Comparison of ENCODE assay signal across 1 cellular context in genomic region chr1:40383488-40384412, GRCh38.
TF ChIP-seq lines count a peak whose summit lies in the region.

No MANE protein-coding gene starts in this region.

TF ChIP-seq in K562, 482 proteins besides CTCF, POLR2A, EP300 and RAD21 (continued from another document and continues in another):
- no peak for TF ChIP-seq PREB (CRISPR knock-in tag; IDR thresholded peaks at IDR 0.05)
- no peak for TF ChIP-seq KDM2B (CRISPR knock-in tag; IDR thresholded peaks at IDR 0.05)
- TF ChIP-seq ZNF174 (CRISPR knock-in tag; IDR thresholded peaks at IDR 0.05) = no peak
- TF ChIP-seq ETS2 (tag; IDR thresholded peaks at IDR 0.05; ENCODE audit: borderline replicate concordance, poor library complexity, severe bottlenecking) = no peak
- TF ChIP-seq NCOA1 (IDR thresholded peaks at IDR 0.05; ENCODE audit: low read depth) = peak; percentile 51; the same call in 1 of the 2 replicates
- TF ChIP-seq BRF2 (IDR thresholded peaks at IDR 0.05; ENCODE audit: borderline replicate concordance, insufficient read depth, insufficient read length) = no peak
- TF ChIP-seq NCOR1 (IDR thresholded peaks at IDR 0.05) = peak; percentile 83
- TF ChIP-seq ATF7 (IDR thresholded peaks at IDR 0.05) = peak; percentile 45; the same call in 1 of the 2 replicates
- no peak for TF ChIP-seq ZNF318 (IDR thresholded peaks at IDR 0.05; ENCODE audit: borderline replicate concordance in 1 of 2, low read depth in 1 of 2)
- peak; percentile 2 for TF ChIP-seq JUND (IDR thresholded peaks at IDR 0.05; ENCODE audit: borderline replicate concordance, low read depth, low read length)
- TF ChIP-seq JUND (tag; IDR thresholded peaks at IDR 0.05; ENCODE audit: borderline replicate concordance, low read depth, low read length) = peak; percentile 14; the same call in 1 of the 3 replicates
- 0 out of 2 replicates have a peak, but pooled peaks have one; percentile 59 for TF ChIP-seq ETV5 (CRISPR knock-in tag; IDR thresholded peaks at IDR 0.05; ENCODE audit: low read depth)
- TF ChIP-seq ZBTB5 (IDR thresholded peaks at IDR 0.05) = no peak
- no peak for TF ChIP-seq SMC3 (conservative IDR thresholded peaks at IDR 0.05; ENCODE audit: insufficient read depth, low read depth, low read length)
- TF ChIP-seq UBTF (IDR thresholded peaks at IDR 0.05; ENCODE audit: borderline replicate concordance in 1 of 2, low read depth in 2 of 2, low read length in 2 of 2) = no peak
- no peak for TF ChIP-seq BRD4 (IDR thresholded peaks at IDR 0.05)
- no peak for TF ChIP-seq DEAF1 (CRISPR knock-in tag; IDR thresholded peaks at IDR 0.05)
- peak; percentile 52 for TF ChIP-seq DACH1 (IDR thresholded peaks at IDR 0.05; ENCODE audit: partially characterized antibody)
- TF ChIP-seq ZNF830 (CRISPR knock-in tag; IDR thresholded peaks at IDR 0.05) = no peak
- no peak for TF ChIP-seq ZNF511 (CRISPR knock-in tag; IDR thresholded peaks at IDR 0.05)
- TF ChIP-seq NEUROD1 (IDR thresholded peaks at IDR 0.05; ENCODE audit: borderline replicate concordance, low read depth, low read length, partially characterized antibody) = no peak
- no peak for TF ChIP-seq LEF1 (IDR thresholded peaks at IDR 0.05)
- TF ChIP-seq FOSL1 (tag; conservative IDR thresholded peaks at IDR 0.05) = peak; percentile 76
- TF ChIP-seq ZNF589 (CRISPR knock-in tag; IDR thresholded peaks at IDR 0.05; ENCODE audit: low read depth) = no peak; the same call in none of the 2 replicates
- no peak for TF ChIP-seq ZNF239 (CRISPR knock-in tag; IDR thresholded peaks at IDR 0.05)
- TF ChIP-seq ZBTB7A (IDR thresholded peaks at IDR 0.05; ENCODE audit: borderline replicate concordance, control insufficient read depth, low read depth, low read length) = no peak
- TF ChIP-seq NFIC (IDR thresholded peaks at IDR 0.05) = peak; percentile 30; the same call in 1 of the 2 replicates
- no peak for TF ChIP-seq SIX5 (IDR thresholded peaks at IDR 0.05; ENCODE audit: borderline replicate concordance in 1 of 2, insufficient read depth in 1 of 2, low read depth in 1 of 2, low read length in 2 of 2)
- no peak; a peak in 1 of 3 replicates for TF ChIP-seq CBX3 (IDR thresholded peaks at IDR 0.05; ENCODE audit: borderline replicate concordance in 1 of 2, low read length in 2 of 2)
- TF ChIP-seq HNRNPK (IDR thresholded peaks at IDR 0.05; ENCODE audit: low read depth, low read length, poor library complexity, severe bottlenecking) = no peak
- no peak; a peak in 1 of 4 replicates for TF ChIP-seq MCM7 (IDR thresholded peaks at IDR 0.05)
- TF ChIP-seq CCAR2 (IDR thresholded peaks at IDR 0.05; ENCODE audit: low read depth, low read length) = no peak
- no peak for TF ChIP-seq GABPA (tag; conservative IDR thresholded peaks at IDR 0.05; ENCODE audit: low read depth)
- TF ChIP-seq THRA (IDR thresholded peaks at IDR 0.05) = no peak
- no peak for TF ChIP-seq HMGXB4 (CRISPR knock-in tag; IDR thresholded peaks at IDR 0.05)
- TF ChIP-seq ZNF644 (tag; IDR thresholded peaks at IDR 0.05; ENCODE audit: low read depth) = no peak
- TF ChIP-seq MNT (conservative IDR thresholded peaks at IDR 0.05) = peak; percentile 43 to 62; a peak in 1 of 4 replicates
